Comparison of ENCODE assay signal across 1 cellular context in the genomic region with DNA sequence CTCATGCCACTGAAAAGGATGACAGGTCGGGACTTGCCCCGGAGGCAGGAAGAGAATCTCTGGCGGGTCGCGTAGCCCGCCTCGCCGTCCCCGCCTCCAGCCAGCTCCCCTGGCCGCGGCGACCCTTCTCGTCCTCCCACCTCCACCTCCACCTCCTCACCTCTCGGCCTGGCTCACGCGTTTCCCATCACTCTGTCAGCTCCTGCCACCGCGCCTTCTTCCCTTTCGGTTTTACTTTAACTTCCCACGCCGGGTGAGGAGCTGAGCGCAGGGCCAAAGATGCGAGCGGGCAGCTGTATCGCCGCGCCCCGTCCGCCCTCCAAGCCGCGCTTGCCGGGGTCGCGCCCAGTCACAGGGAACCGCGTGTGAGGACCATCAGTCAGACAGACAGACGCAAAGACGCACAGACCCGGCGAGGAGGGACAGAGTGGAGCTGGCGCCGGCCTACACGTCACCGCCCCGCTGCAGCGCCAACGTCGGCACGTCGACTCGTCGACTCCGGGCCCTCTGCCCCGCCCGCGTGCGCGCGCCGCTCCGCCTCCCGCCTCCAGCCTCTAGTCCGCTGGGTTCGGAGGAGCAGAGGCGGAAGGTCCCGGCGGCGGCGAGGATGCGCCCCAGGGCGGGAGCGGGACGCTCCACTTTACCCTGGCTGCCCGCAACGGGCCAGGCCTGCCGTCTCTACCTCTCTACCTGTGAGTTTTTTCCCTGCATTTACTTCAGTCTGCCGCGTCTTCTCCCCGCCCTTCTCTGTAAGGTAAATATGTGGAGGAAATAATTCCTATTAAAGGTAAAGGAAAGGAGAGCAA.
TF ChIP-seq lines count a peak whose summit lies in the region.

A gene with protein sequence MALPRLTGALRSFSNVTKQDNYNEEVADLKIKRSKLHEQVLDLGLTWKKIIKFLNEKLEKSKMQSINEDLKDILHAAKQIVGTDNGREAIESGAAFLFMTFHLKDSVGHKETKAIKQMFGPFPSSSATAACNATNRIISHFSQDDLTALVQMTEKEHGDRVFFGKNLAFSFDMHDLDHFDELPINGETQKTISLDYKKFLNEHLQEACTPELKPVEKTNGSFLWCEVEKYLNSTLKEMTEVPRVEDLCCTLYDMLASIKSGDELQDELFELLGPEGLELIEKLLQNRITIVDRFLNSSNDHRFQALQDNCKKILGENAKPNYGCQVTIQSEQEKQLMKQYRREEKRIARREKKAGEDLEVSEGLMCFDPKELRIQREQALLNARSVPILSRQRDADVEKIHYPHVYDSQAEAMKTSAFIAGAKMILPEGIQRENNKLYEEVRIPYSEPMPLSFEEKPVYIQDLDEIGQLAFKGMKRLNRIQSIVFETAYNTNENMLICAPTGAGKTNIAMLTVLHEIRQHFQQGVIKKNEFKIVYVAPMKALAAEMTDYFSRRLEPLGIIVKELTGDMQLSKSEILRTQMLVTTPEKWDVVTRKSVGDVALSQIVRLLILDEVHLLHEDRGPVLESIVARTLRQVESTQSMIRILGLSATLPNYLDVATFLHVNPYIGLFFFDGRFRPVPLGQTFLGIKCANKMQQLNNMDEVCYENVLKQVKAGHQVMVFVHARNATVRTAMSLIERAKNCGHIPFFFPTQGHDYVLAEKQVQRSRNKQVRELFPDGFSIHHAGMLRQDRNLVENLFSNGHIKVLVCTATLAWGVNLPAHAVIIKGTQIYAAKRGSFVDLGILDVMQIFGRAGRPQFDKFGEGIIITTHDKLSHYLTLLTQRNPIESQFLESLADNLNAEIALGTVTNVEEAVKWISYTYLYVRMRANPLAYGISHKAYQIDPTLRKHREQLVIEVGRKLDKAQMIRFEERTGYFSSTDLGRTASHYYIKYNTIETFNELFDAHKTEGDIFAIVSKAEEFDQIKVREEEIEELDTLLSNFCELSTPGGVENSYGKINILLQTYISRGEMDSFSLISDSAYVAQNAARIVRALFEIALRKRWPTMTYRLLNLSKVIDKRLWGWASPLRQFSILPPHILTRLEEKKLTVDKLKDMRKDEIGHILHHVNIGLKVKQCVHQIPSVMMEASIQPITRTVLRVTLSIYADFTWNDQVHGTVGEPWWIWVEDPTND (N-terminal part only) (minus strand): TSS at position 429 of the 806 bp plus-strand sequence. CDS start 13,332 bp downstream, outside the sequence.

TF ChIP-seq in IMR-90, 13 proteins besides CTCF, POLR2A, EP300 and RAD21:
- TF ChIP-seq MAZ (IDR thresholded peaks at IDR 0.05; ENCODE audit: borderline replicate concordance, low read depth, low read length) (peak; percentile 86; the same call in 1 of the 2 replicates), MXI1 (IDR thresholded peaks at IDR 0.05; ENCODE audit: borderline replicate concordance, low read depth, low read length) (peak; percentile 68), BHLHE40 (IDR thresholded peaks at IDR 0.05; ENCODE audit: low read depth, low read length) (peak; percentile 43; the same call in 1 of the 2 replicates), RCOR1 (IDR thresholded peaks at IDR 0.05; ENCODE audit: insufficient replicate concordance, low read length) (peak; percentile 52), CEBPB (IDR thresholded peaks at IDR 0.05; ENCODE audit: low read depth, low read length) (no peak)
- TF ChIP-seq, protein P1, sequence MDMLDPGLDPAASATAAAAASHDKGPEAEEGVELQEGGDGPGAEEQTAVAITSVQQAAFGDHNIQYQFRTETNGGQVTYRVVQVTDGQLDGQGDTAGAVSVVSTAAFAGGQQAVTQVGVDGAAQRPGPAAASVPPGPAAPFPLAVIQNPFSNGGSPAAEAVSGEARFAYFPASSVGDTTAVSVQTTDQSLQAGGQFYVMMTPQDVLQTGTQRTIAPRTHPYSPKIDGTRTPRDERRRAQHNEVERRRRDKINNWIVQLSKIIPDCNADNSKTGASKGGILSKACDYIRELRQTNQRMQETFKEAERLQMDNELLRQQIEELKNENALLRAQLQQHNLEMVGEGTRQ (IDR thresholded peaks at IDR 0.05; ENCODE audit: low read depth, low read length), result no peak
TF ChIP-seq in IMR-90: peak in this region for 4.
